In the genomic region with DNA sequence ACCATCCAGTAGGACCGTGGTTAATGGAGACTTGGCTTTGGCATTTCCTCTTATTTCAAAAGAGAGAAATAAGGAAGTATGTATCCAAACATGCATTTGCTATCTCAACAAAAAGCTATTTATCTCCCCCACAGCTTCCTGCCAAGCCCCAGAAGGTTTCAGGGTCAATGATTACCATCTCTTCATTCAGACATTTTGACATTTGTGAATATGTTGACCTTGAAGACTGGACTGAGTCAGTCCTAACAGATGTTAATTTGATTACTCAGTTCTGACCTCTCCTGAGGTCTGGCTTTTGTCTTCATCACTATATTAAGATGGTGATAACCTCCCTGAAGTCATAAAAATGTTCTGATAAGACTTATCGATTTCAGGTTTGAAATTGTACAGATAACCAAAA, we compare ENCODE assay signal across 25 cellular contexts.
DNase-seq lines count a peak whose midpoint lies in the region; ATAC-seq and TF ChIP-seq lines count a peak whose summit lies in the region.
"Had no signal": no experiment of that assay in that cellular context is flagged by ENCODE, and none has a peak within 500 bp of the region (broad histone marks: within the 10 kb centered on the region; RNA-seq: fewer than 3 reads in every experiment).

No MANE protein-coding gene starts in this region.

- ATAC-seq in body of pancreas (peak; percentile 34), GM18519 (IDR thresholded peaks at IDR 0.05; ENCODE audit: low FRiP score, unreplicated experiment) (no peak), gastroesophageal sphincter (no peak)
- ATAC-seq: activated CD8-positive, alpha-beta T cell treated with anti-CD3 and anti-CD28 coated beads for 36 hours; HCT116 had no signal

- no peaks in the 10 kb centered on the region for H3K27me3 Mint-ChIP-seq in mesothelial cell of epicardium (ENCODE audit: low read depth)

- TF ChIP-seq POLR2A in body of pancreas (IDR thresholded peaks at IDR 0.05) = no peak
- TF ChIP-seq POLR2A in gastroesophageal sphincter (IDR thresholded peaks at IDR 0.05) = no peak

- WGBS in body of pancreas, 2 donors = 2 to 3% methylated on average over 2 of the region's 2 CpGs
- WGBS in gastroesophageal sphincter (ENCODE audit: low coverage in 1 of 2), 2 donors = 9 to 11% methylated on average over 2 of the region's 2 CpGs

- DNase-seq in GM04503 (ENCODE audit: low read depth) (peak; percentile 6), RPMI7951 (ENCODE audit: low read depth) (peak; percentile 37), body of pancreas (no peak), mesothelial cell of epicardium (ENCODE audit: low spot score in 2 of 2, unreplicated experiment in 2 of 2) (no peak), NCI-H82 treated with DMSO at 0.1 percent for 48 hours (lab: John Stamatoyannopoulos, UW; ENCODE audit: unreplicated experiment) (no peak), H4 (ENCODE audit: low spot score) (no peak)
- DNase-seq: activated CD8-positive, alpha-beta T cell treated with anti-CD3 and anti-CD28 coated beads for 36 hours; activated naive CD4-positive, alpha-beta T cell treated with anti-CD3 and anti-CD28 coated beads for 36 hours; activated T-cell treated with anti-CD3 and anti-CD28 coated beads, Interleukin-2, amount 50 U/mL, for 1 hour; Caco-2; endodermal cell; naive B cell; NCI-H1092; NCI-H524; stimulated activated naive CD4-positive, alpha-beta T cell; tibial artery had no signal

- H3K4me1 Mint-ChIP-seq in mesothelial cell of epicardium = peaks cover 42% of the 10 kb centered on the region
- H3K4me1 Mint-ChIP-seq: IgD-negative memory B cell, naive B cell had no signal

- intact Hi-C loops in body of pancreas (cut with DNase I) = no loop called here

- H3K4me3 ChIP-seq in body of pancreas (no peak overlapping the region), gastroesophageal sphincter (no peak overlapping the region)
- H3K4me3 ChIP-seq: ascending aorta, hepatocyte, tibial artery had no signal

- peaks cover 15% of the 10 kb centered on the region for H3K4me1 ChIP-seq in body of pancreas
- no peaks in the 10 kb centered on the region for H3K4me1 ChIP-seq in gastroesophageal sphincter
- H3K4me1 ChIP-seq: ascending aorta, Caco-2, parathyroid adenoma had no signal

- no peaks in the 10 kb centered on the region for H3K36me3 Mint-ChIP-seq in mesothelial cell of epicardium
- H3K36me3 Mint-ChIP-seq: naive B cell had no signal

- TF ChIP-seq CTCF in body of pancreas (IDR thresholded peaks at IDR 0.05) (no peak), mesothelial cell of epicardium (IDR thresholded peaks at IDR 0.05; ENCODE audit: unreplicated experiment) (no peak), gastroesophageal sphincter (IDR thresholded peaks at IDR 0.05) (no peak)

- H3K9me3 Mint-ChIP-seq in mesothelial cell of epicardium = no peaks in the 10 kb centered on the region
- H3K9me3 Mint-ChIP-seq: activated CD8-positive, alpha-beta T cell treated with anti-CD3 and anti-CD28 coated beads for 36 hours; activated naive CD4-positive, alpha-beta T cell treated with anti-CD3 and anti-CD28 coated beads for 36 hours; endodermal cell; IgD-negative memory B cell; T-helper 1 cell treated with Interleukin-12 subunit alpha and Interleukin-12 subunit beta and Interleukin-4 antibody, amounts not matched to agents 30 μg/mL and 1 μg/mL, for 36 hours had no signal

- no peak for TF ChIP-seq EP300 in gastroesophageal sphincter (IDR thresholded peaks at IDR 0.05)

- H3K36me3 ChIP-seq in body of pancreas (replicated peaks in 1 of 2; ENCODE audit: insufficient read depth in 1 of 2, low read depth in 2 of 2) (no peaks in the 10 kb centered on the region), gastroesophageal sphincter (no peaks in the 10 kb centered on the region)
- H3K36me3 ChIP-seq: ascending aorta, tibial artery had no signal

- H3K27me3 ChIP-seq in body of pancreas (peaks cover 0 to 6% of the 10 kb centered on the region in 2 donors), gastroesophageal sphincter (peaks cover 21% of the 10 kb centered on the region)
- H3K27me3 ChIP-seq: ascending aorta, tibial artery had no signal

- H3K4me3 Mint-ChIP-seq in mesothelial cell of epicardium = no peak overlapping the region
- H3K4me3 Mint-ChIP-seq: activated CD8-positive, alpha-beta T cell treated with anti-CD3 and anti-CD28 coated beads for 36 hours; activated naive CD4-positive, alpha-beta T cell treated with anti-CD3 and anti-CD28 coated beads for 36 hours; endodermal cell; IgD-negative memory B cell; naive B cell; T-helper 1 cell treated with Interleukin-12 subunit alpha and Interleukin-12 subunit beta and Interleukin-4 antibody, amounts not matched to agents 30 μg/mL and 1 μg/mL, for 36 hours had no signal

- no peak overlapping the region for H3K27ac ChIP-seq in body of pancreas
- H3K27ac ChIP-seq in gastroesophageal sphincter = no peak overlapping the region
- H3K27ac ChIP-seq: ascending aorta, hepatocyte, HL-60, parathyroid adenoma, tibial artery had no signal

- no peaks in the 10 kb centered on the region for H3K9me3 ChIP-seq in body of pancreas
- no peaks in the 10 kb centered on the region for H3K9me3 ChIP-seq in gastroesophageal sphincter
- H3K9me3 ChIP-seq: ascending aorta, Caco-2, tibial artery had no signal

- H3K27ac Mint-ChIP-seq in mesothelial cell of epicardium = peak overlapping the region; percentile 67
- H3K27ac Mint-ChIP-seq: activated CD8-positive, alpha-beta T cell treated with anti-CD3 and anti-CD28 coated beads for 36 hours; activated naive CD4-positive, alpha-beta T cell treated with anti-CD3 and anti-CD28 coated beads for 36 hours; endodermal cell; IgD-negative memory B cell; naive B cell; T-helper 1 cell treated with Interleukin-12 subunit alpha and Interleukin-12 subunit beta and Interleukin-4 antibody, amounts not matched to agents 30 μg/mL and 1 μg/mL, for 36 hours had no signal

Comparison
In these comparisons a context has a peak if more than half of its experiments do, and no peak if none do; other contexts are left out.
1. DNase-seq: peak in GM04503 (single experiment) and RPMI7951 (single experiment); none in body of pancreas (0 of 4), mesothelial cell of epicardium (0 of 2), NCI-H82 treated with DMSO at 0.1 percent for 48 hours (single experiment) and H4 (single experiment).